ENCODE assay signal across 29 cellular contexts in the genomic region with DNA sequence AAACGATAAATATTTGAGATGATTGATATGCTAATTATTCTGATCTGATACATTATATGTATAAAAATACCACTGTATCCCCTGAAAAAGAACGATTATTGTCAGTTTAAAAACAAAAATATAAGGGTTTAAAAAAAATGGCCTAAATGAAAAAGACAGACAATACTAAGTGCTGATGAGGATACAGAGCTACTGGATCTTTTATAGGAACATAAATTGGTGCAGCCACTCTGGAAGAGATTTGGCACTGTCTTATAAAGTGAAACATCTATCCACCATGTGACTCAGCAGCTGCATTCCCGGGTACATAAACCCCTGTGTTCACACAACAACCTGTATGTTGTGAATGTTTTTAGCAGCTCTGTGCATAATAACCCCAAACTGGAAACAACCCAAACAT.
"Had no signal": no experiment of that assay in that cellular context is flagged by ENCODE, and none has a peak within 500 bp of the region (broad histone marks: within the 10 kb centered on the region; RNA-seq: fewer than 3 reads in every experiment).

No MANE protein-coding gene starts in this region.

- H3K4me2 ChIP-seq: hepatocyte had no signal

- DNase-seq: colonic mucosa; cortex of kidney; dermis blood vessel endothelial cell; dorsolateral prefrontal cortex; effector CD4-positive, alpha-beta T cell; effector CD8-positive, alpha-beta T cell; effector memory CD4-positive, alpha-beta T cell; effector memory CD8-positive, alpha-beta T cell; endodermal cell; erythroblast; esophagus squamous epithelium; foreskin fibroblast; foreskin keratinocyte; foreskin melanocyte; gastrocnemius medialis; glutamatergic neuron; head of caudate nucleus; heart left ventricle; heart right ventricle had no signal

- H2AFZ ChIP-seq: hepatocyte had no signal

- H3K4me3 ChIP-seq: colonic mucosa, coronary artery, dorsolateral prefrontal cortex, esophagus muscularis mucosa, esophagus squamous epithelium, gastrocnemius medialis, gastroesophageal sphincter, heart left ventricle, heart right ventricle, hepatocyte had no signal

- H3K9me3 ChIP-seq: colonic mucosa, esophagus squamous epithelium had no signal

- H3K27me3 ChIP-seq: colonic mucosa, dorsolateral prefrontal cortex, esophagus muscularis mucosa, esophagus squamous epithelium, foreskin keratinocyte, gastrocnemius medialis, gastroesophageal sphincter, heart left ventricle, hepatocyte had no signal

- H3K27ac ChIP-seq: colonic mucosa, coronary artery, dorsolateral prefrontal cortex, epithelial cell of prostate, esophagus muscularis mucosa, esophagus squamous epithelium, foreskin keratinocyte, gastrocnemius medialis, gastroesophageal sphincter, heart left ventricle, heart right ventricle, hepatocyte had no signal

- H3K36me3 ChIP-seq: colonic mucosa, esophagus muscularis mucosa, esophagus squamous epithelium, gastrocnemius medialis, gastroesophageal sphincter, heart left ventricle, heart right ventricle had no signal

- ATAC-seq: effector memory CD8-positive, alpha-beta T cell; esophagus mucosa; foreskin keratinocyte; gastrocnemius medialis; gastroesophageal sphincter; heart left ventricle; heart right ventricle had no signal

- H3K4me1 ChIP-seq: colonic mucosa, esophagus muscularis mucosa, esophagus squamous epithelium, foreskin keratinocyte, gastrocnemius medialis, gastroesophageal sphincter, heart left ventricle, heart right ventricle had no signal

- FAIRE-seq: colon, endometrium, endothelial cell of umbilical vein, frontal cortex had no signal

- H3K79me2 ChIP-seq: hepatocyte had no signal
